Comparison of ENCODE assay signal across 21 cellular contexts in the genomic region with DNA sequence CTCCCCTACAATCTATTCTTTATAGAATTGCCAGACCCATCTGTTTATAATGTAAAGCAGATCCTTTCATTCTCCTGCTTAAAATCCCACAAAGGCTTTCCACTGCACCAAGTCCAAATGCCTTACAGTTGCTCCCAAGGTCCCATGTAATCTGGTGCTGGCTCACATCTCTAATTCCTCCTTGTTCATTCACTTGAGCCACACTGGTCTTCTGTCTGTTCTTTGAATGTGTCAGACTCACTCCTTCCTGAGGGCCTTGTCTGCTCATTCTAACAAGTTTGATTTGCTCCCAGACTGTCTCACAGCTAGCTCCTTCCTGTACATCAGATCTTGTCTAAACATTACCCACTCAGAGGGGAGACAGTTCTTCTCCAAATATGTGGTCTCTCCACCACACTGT. TPM values are rescaled to one million over a fixed set of nuclear protein-coding genes. Genes with fewer than 3 reads are reported as not detected.
DNase-seq lines count a peak whose midpoint lies in the region; ATAC-seq and TF ChIP-seq lines count a peak whose summit lies in the region.
"Had no signal": no experiment of that assay in that cellular context is flagged by ENCODE, and none has a peak within 500 bp of the region (broad histone marks: within the 10 kb centered on the region; RNA-seq: fewer than 3 reads in every experiment).

No MANE protein-coding gene starts in this region.

- H3K27me3 ChIP-seq in IMR-90 (ENCODE audit: control insufficient read depth, insufficient read depth, low read length) (no peaks in the 10 kb centered on the region), transverse colon (no peaks in the 10 kb centered on the region)
- H3K27me3 ChIP-seq: BLaER1 had no signal

- H4K5ac ChIP-seq in IMR-90 (ENCODE audit: low read depth, low read length): no peak overlapping the region

- TF ChIP-seq RAD21 in IMR-90 (IDR thresholded peaks at IDR 0.05; ENCODE audit: low read length): no peak

- peaks cover 14% of the 10 kb centered on the region for H3K9me1 ChIP-seq in IMR-90 (ENCODE audit: insufficient read depth, low read length)

- TF ChIP-seq CTCF in AG10803 (conservative IDR thresholded peaks at IDR 0.05; ENCODE audit: low read length) (no peak), IMR-90 (conservative IDR thresholded peaks at IDR 0.05; ENCODE audit: low read depth, low read length) (no peak), fibroblast of the aortic adventitia (IDR thresholded peaks at IDR 0.05; ENCODE audit: insufficient read depth, low read length) (no peak), transverse colon (IDR thresholded peaks at IDR 0.05) (no peak)

- dilution Hi-C loops in IMR-90 (cut with HindIII; ENCODE audit: low sequenced_read_pairs, unreplicated experiment): no loop called here

- no peak overlapping the region for H3K4me2 ChIP-seq in IMR-90 (ENCODE audit: low read depth, low read length)
- H3K4me2 ChIP-seq: BLaER1 had no signal

- H3K9me3 ChIP-seq in IMR-90 (ENCODE audit: control insufficient read depth, insufficient read depth, low read length) (peaks cover 2% of the 10 kb centered on the region), transverse colon (peaks cover 0 to 2% of the 10 kb centered on the region in 2 donors)
- H3K9me3 ChIP-seq: BLaER1 had no signal

- peak overlapping the region; percentile 94; the same call in 1 of the 2 replicates for H3K18ac ChIP-seq in IMR-90 (ENCODE audit: low read depth, low read length)

- H2AK9ac ChIP-seq in IMR-90 (replicated peaks; ENCODE audit: low read depth, low read length, poor library complexity): no peak overlapping the region

- BruUV-seq in IMR-90 (replicated peaks; lab: Mats Ljungman, UMichigan): no TSS peak

- H2AFZ ChIP-seq in IMR-90 (replicated peaks; ENCODE audit: low read length, poor library complexity): no peak overlapping the region

- H3K4ac ChIP-seq in IMR-90 (ENCODE audit: low read depth, low read length): peak overlapping the region; percentile 69; the same call in 1 of the 2 replicates

- H4K8ac ChIP-seq in IMR-90 (ENCODE audit: low read depth in 2 of 2, low read length in 2 of 2): peak overlapping the region in 1 of 2 experiments; percentile 73; a peak in 2 of 4 replicates

- H3K36me3 ChIP-seq in IMR-90 (ENCODE audit: control insufficient read depth, insufficient read depth, low read length) (no peaks in the 10 kb centered on the region), transverse colon (no peaks in the 10 kb centered on the region)
- H3K36me3 ChIP-seq: BLaER1 had no signal

- TF ChIP-seq EP300 in transverse colon (IDR thresholded peaks at IDR 0.05; ENCODE audit: low read depth): no peak

- intact Hi-C loops in IMR-90 (cut with micrococcal nuclease): no loop called here
- intact Hi-C loops in transverse colon (cut with DNase I; ENCODE audit: low total_unique reads): no loop called here

- H2AK5ac ChIP-seq in IMR-90 (ENCODE audit: low read depth, low read length): peak overlapping the region; percentile 90

- peaks cover 18% of the 10 kb centered on the region for H3K4me1 ChIP-seq in IMR-90 (ENCODE audit: control insufficient read depth, insufficient read depth, low read length)
- no peaks in the 10 kb centered on the region for H3K4me1 ChIP-seq in transverse colon
- H3K4me1 ChIP-seq: BLaER1 had no signal

- CTCF ChIA-PET in IMR-90 (lab: Yijun Ruan, JAX): interaction anchor here (1.2 kb wide), 1 partner anchor 9 kb away, joined by 3 read pairs; no protein-coding TSS in a partner anchor

- H3K79me1 ChIP-seq in IMR-90 (ENCODE audit: low read depth in 1 of 2, low read length in 2 of 2): peaks cover 2 to 14% of the 10 kb centered on the region in 2 experiments; a peak in 3 of 4 replicates

- H3K23ac ChIP-seq in IMR-90 (ENCODE audit: low read depth, low read length): peak overlapping the region; percentile 14

- peak overlapping the region; percentile 83 for H2BK120ac ChIP-seq in IMR-90 (ENCODE audit: low read depth, low read length)

- no peak overlapping the region for H3K4me3 ChIP-seq in AG10803 (ENCODE audit: low read length)
- H3K4me3 ChIP-seq in IMR-90 (ENCODE audit: insufficient read depth, low read depth, low read length): no peak overlapping the region
- no peak overlapping the region for H3K4me3 ChIP-seq in fibroblast of the aortic adventitia (ENCODE audit: low read depth, low read length)
- no peak overlapping the region for H3K4me3 ChIP-seq in transverse colon
- H3K4me3 ChIP-seq: BLaER1 had no signal

- peak overlapping the region; percentile 29 for H2BK15ac ChIP-seq in IMR-90 (ENCODE audit: low read depth, low read length)

- TF ChIP-seq POLR2A in IMR-90 (IDR thresholded peaks at IDR 0.05; ENCODE audit: low read depth, low read length) (no peak), transverse colon (IDR thresholded peaks at IDR 0.05) (no peak)

- peak; percentile 70 for DNase-seq in AG10803 (ENCODE audit: low read depth)
- DNase-seq in IMR-90: peak; percentile 52
- peak; percentile 42 for DNase-seq in amniotic epithelial cell (ENCODE audit: low read depth)
- peak; percentile 47 for DNase-seq in fibroblast of the aortic adventitia (ENCODE audit: low read depth)
- no peak for DNase-seq in MV-4-11 (lab: John Stamatoyannopoulos, UW)
- DNase-seq in NCI-H2227 (lab: John Stamatoyannopoulos, UW; ENCODE audit: unreplicated experiment): no peak
- DNase-seq in NCI-H2171 treated with DMSO at 0.1 percent for 48 hours (lab: John Stamatoyannopoulos, UW): no peak
- DNase-seq in transverse colon: no peak
- DNase-seq: CD8-positive, alpha-beta memory T cell; DMS79 treated with DMSO at 0.1 percent for 48 hours; GDM1; GOT3; HFFc6; NCI-H1092; NCI-H226; NCI-H69; NK-92 treated with Interleukin-12 subunit alpha and Interleukin-12 subunit beta, amount 100 ng/mL, for 24 hours; OCI-M1 had no signal

- in situ Hi-C loops in IMR-90 (cut with MboI; ENCODE audit: low sequenced_read_pairs) (no loop called here), transverse colon (cut with MboI; ENCODE audit: low pct_ligation_motif_present in 1 of 4, low pct_unique_long_range_greater_than_20kb in 1 of 4, low sequenced_read_pairs in 3 of 4) (loop anchor here in 3 of 4 donors (25.0 kb wide), 3 partner anchors 97 to 522 kb away; partner anchors contain the start of genes CNN3 (in 1 of the 3) and F3 (in 1 of the 3))

- peak overlapping the region; percentile 90 for H2BK5ac ChIP-seq in IMR-90 (ENCODE audit: low read depth, low read length, poor library complexity, severe bottlenecking)

- peak overlapping the region; percentile 27; the same call in 1 of the 2 replicates for H4K91ac ChIP-seq in IMR-90 (ENCODE audit: insufficient read depth, low read depth, low read length)

- peak; percentile 50; the same call in 1 of the 2 replicates for ATAC-seq in IMR-90 (ENCODE audit: low read depth)
- ATAC-seq: HepG2 had no signal

- H3K27ac ChIP-seq in IMR-90 (ENCODE audit: insufficient read depth, low read length) (no peak overlapping the region), transverse colon (no peak overlapping the region)
- H3K27ac ChIP-seq: 22Rv1, BLaER1 had no signal

- H3K56ac ChIP-seq in IMR-90 (ENCODE audit: extremely low read depth, insufficient read depth, low read length): no peak overlapping the region; the same call in 1 of the 2 replicates

- peak overlapping the region; percentile 60 for H2BK20ac ChIP-seq in IMR-90 (ENCODE audit: low read depth, low read length)

- H3K9ac ChIP-seq in IMR-90 (ENCODE audit: low read depth, low read length): no peak overlapping the region
- H3K9ac ChIP-seq: BLaER1 had no signal

- POLR2A ChIA-PET in IMR-90 (lab: Charles Lee; ENCODE audit: unreplicated experiment): no interaction called here

- peak overlapping the region; percentile 62 for H3K14ac ChIP-seq in IMR-90 (replicated peaks; ENCODE audit: low read depth, low read length)

- no peaks in the 10 kb centered on the region for H4K20me1 ChIP-seq in IMR-90 (ENCODE audit: insufficient read depth, low read length)
- H4K20me1 ChIP-seq: BLaER1 had no signal

TF ChIP-seq in IMR-90, 13 proteins besides CTCF, POLR2A, EP300 and RAD21 (continues in another document):
- TF ChIP-seq MAFK (IDR thresholded peaks at IDR 0.05; ENCODE audit: low read depth, low read length): no peak
- TF ChIP-seq CEBPB (IDR thresholded peaks at IDR 0.05; ENCODE audit: low read depth, low read length): no peak
- TF ChIP-seq NFE2L2 (IDR thresholded peaks at IDR 0.05; ENCODE audit: low read depth, low read length): no peak
- TF ChIP-seq, protein P1, sequence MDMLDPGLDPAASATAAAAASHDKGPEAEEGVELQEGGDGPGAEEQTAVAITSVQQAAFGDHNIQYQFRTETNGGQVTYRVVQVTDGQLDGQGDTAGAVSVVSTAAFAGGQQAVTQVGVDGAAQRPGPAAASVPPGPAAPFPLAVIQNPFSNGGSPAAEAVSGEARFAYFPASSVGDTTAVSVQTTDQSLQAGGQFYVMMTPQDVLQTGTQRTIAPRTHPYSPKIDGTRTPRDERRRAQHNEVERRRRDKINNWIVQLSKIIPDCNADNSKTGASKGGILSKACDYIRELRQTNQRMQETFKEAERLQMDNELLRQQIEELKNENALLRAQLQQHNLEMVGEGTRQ (IDR thresholded peaks at IDR 0.05; ENCODE audit: low read depth, low read length): no peak
- no peak for TF ChIP-seq RFX5 (IDR thresholded peaks at IDR 0.05; ENCODE audit: low read depth, low read length)
- no peak for TF ChIP-seq RCOR1 (IDR thresholded peaks at IDR 0.05; ENCODE audit: insufficient replicate concordance, low read length)
- no peak for TF ChIP-seq FOS (IDR thresholded peaks at IDR 0.05; ENCODE audit: low read depth, low read length)
- no peak for TF ChIP-seq CHD1 (IDR thresholded peaks at IDR 0.05; ENCODE audit: low read depth, low read length)
- TF ChIP-seq MAZ (IDR thresholded peaks at IDR 0.05; ENCODE audit: borderline replicate concordance, low read depth, low read length): no peak
- TF ChIP-seq MXI1 (IDR thresholded peaks at IDR 0.05; ENCODE audit: borderline replicate concordance, low read depth, low read length): no peak
- TF ChIP-seq BHLHE40 (IDR thresholded peaks at IDR 0.05; ENCODE audit: low read depth, low read length): no peak
- TF ChIP-seq SMC3 (IDR thresholded peaks at IDR 0.05; ENCODE audit: low read depth, low read length): no peak

RNA-seq across cellular contexts. Expression of gene ALG14, which starts 38.9 kb away (rescaled TPM):
- total RNA-seq in IMR-90 (2012; rRNA removed) (1.4 and 2.0 TPM in 2 replicates), fibroblast of the aortic adventitia (ENCODE audit: low replicate concordance) (1.2 and 2.4 TPM in 2 replicates), transverse colon (1 to 10 TPM in 3 of 4 donors, under 1 TPM in 1; 0.40 to 2.3 (median 2.2) TPM)
- polyA plus RNA-seq in IMR-90 (2012; rRNA removed): 1.6 and 1.7 TPM in 2 replicates
- 1.2 and 2.0 TPM in 2 replicates for polyA plus RNA-seq in IMR-90 (2012; cell fraction: cytosol; rRNA removed)
- 0.60 and 0.75 TPM in 2 replicates for polyA plus RNA-seq in IMR-90 (2012; cell fraction: nucleus; rRNA removed; ENCODE audit: low replicate concordance)

Comparison
In these comparisons a context has a peak if more than half of its experiments do, and no peak if none do; other contexts are left out.
1. DNase-seq: peak in AG10803 (single experiment), IMR-90 (single experiment), amniotic epithelial cell (single experiment) and fibroblast of the aortic adventitia (single experiment); none in MV-4-11 (single experiment), NCI-H2227 (single experiment), NCI-H2171 treated with DMSO at 0.1 percent for 48 hours (single experiment) and transverse colon (single experiment).